10 cellular contexts compared by ENCODE assay signal in genomic region chr5:72427488-72428437, GRCh38.
DNase-seq lines count a peak whose midpoint lies in the region; ATAC-seq, FAIRE-seq and TF ChIP-seq lines count a peak whose summit lies in the region.
"Had no signal": no experiment of that assay in that cellular context is flagged by ENCODE, and none has a peak within 500 bp of the region (broad histone marks: within the 10 kb centered on the region; RNA-seq: fewer than 3 reads in every experiment).

No MANE protein-coding gene starts in this region.

- H3K4me2 ChIP-seq in endothelial cell of umbilical vein (ENCODE audit: insufficient read depth, low read length) = no peak overlapping the region

- H3K4me3 Mint-ChIP-seq in memory B cell = no peak overlapping the region
- H3K4me3 Mint-ChIP-seq in T-helper 17 cell = no peak overlapping the region

- TF ChIP-seq POLR2A in endothelial cell of umbilical vein (IDR thresholded peaks at IDR 0.05; ENCODE audit: low read depth, low read length) = no peak

- CTCF ChIA-PET in endothelial cell of umbilical vein (lab: Charles Lee) = interaction anchor here (0.8 to 1.4 kb wide), 2 partner anchors 50 to 96 kb away, joined by 3 read pairs; no protein-coding TSS in a partner anchor

- H3K9me1 ChIP-seq in endothelial cell of umbilical vein (replicated peaks; ENCODE audit: control insufficient read depth, extremely low read depth, insufficient read depth, low read length) = no peaks in the 10 kb centered on the region

- no peaks in the 10 kb centered on the region for H3K36me3 ChIP-seq in endothelial cell of umbilical vein (ENCODE audit: control insufficient read depth in 2 of 2, extremely low read depth in 1 of 2, insufficient read depth in 2 of 2, low read length in 2 of 2)
- H3K36me3 ChIP-seq: spleen had no signal

- no peak overlapping the region for H2AFZ ChIP-seq in endothelial cell of umbilical vein (ENCODE audit: low read depth, low read length)

- TF ChIP-seq CTCF in endothelial cell of umbilical vein (IDR thresholded peaks at IDR 0.05; ENCODE audit: extremely low read depth in 1 of 2, insufficient read depth in 1 of 2, low read depth in 1 of 2, low read length in 2 of 2) = no peak

- H3K36me3 Mint-ChIP-seq in memory B cell (peaks cover 1% of the 10 kb centered on the region), T-helper 17 cell (ENCODE audit: low read depth) (peaks cover 3% of the 10 kb centered on the region)

- dilution Hi-C loops in endothelial cell of umbilical vein (cut with MboI; ENCODE audit: extremely low pct_ligation_motif_present, low sequenced_read_pairs) = no loop called here

- H3K4me1 ChIP-seq in endothelial cell of umbilical vein (ENCODE audit: control insufficient read depth, extremely low read depth, insufficient read depth, low read length) = no peaks in the 10 kb centered on the region

- no peaks in the 10 kb centered on the region for H3K9me3 ChIP-seq in endothelial cell of umbilical vein (replicated peaks; ENCODE audit: control insufficient read depth, insufficient read depth, low read length)
- no peaks in the 10 kb centered on the region for H3K9me3 ChIP-seq in T-helper 17 cell (ENCODE audit: control insufficient read depth, low read length, poor library complexity, severe bottlenecking)
- H3K9me3 ChIP-seq: spleen had no signal

- POLR2A ChIA-PET in endothelial cell of umbilical vein (lab: Charles Lee) = no interaction called here

- peaks cover 6% of the 10 kb centered on the region for H3K4me1 Mint-ChIP-seq in memory B cell
- H3K4me1 Mint-ChIP-seq in T-helper 17 cell = no peaks in the 10 kb centered on the region

- H4K20me1 ChIP-seq in endothelial cell of umbilical vein (replicated peaks; ENCODE audit: control insufficient read depth, extremely low read depth, insufficient read depth, low read length) = no peaks in the 10 kb centered on the region

- H3K9ac ChIP-seq in endothelial cell of umbilical vein (replicated peaks; ENCODE audit: extremely low read depth, insufficient read depth, low read length) = no peak overlapping the region

- ATAC-seq in HG02588 (IDR thresholded peaks at IDR 0.05; ENCODE audit: unreplicated experiment) (peak; percentile 80), memory B cell (ENCODE audit: low read depth) (peak; percentile 32), T-helper 17 cell (no peak)

- H3K27ac ChIP-seq in endothelial cell of umbilical vein (ENCODE audit: insufficient read depth, low read depth, low read length) = no peak overlapping the region
- H3K27ac ChIP-seq: spleen had no signal

- no peaks in the 10 kb centered on the region for H3K79me2 ChIP-seq in endothelial cell of umbilical vein (ENCODE audit: control insufficient read depth, insufficient read depth, low read length)

- peak; percentile 70 for DNase-seq in A172 (ENCODE audit: low spot score)
- peak; percentile 17 for DNase-seq in endothelial cell of umbilical vein (ENCODE audit: low read depth, low spot score)
- no peak for DNase-seq in memory B cell (ENCODE audit: low spot score in 2 of 2)
- no peak for DNase-seq in stimulated activated CD4-positive, alpha-beta T cell treated with anti-CD3 and anti-CD28 coated beads, Interleukin-2, amount 100 ng/mL, for 48 hours
- DNase-seq in T-helper 17 cell = no peak
- DNase-seq in amygdala (lab: John Stamatoyannopoulos, UW) = no peak
- no peak for DNase-seq in T-helper 2 cell
- DNase-seq: activated naive CD4-positive, alpha-beta T cell; spleen had no signal

- no peak overlapping the region for H3K27ac Mint-ChIP-seq in memory B cell
- no peak overlapping the region for H3K27ac Mint-ChIP-seq in T-helper 17 cell

- H3K9me3 Mint-ChIP-seq in memory B cell = no peaks in the 10 kb centered on the region

- no peak for FAIRE-seq in endothelial cell of umbilical vein (lab: Jason Lieb, UNC)

- intact Hi-C loops in endothelial cell of umbilical vein (cut with micrococcal nuclease) = no loop called here

- no peaks in the 10 kb centered on the region for H3K27me3 ChIP-seq in endothelial cell of umbilical vein (ENCODE audit: control insufficient read depth in 2 of 2, insufficient read depth in 2 of 2, low read length in 2 of 2)
- H3K27me3 ChIP-seq: spleen had no signal

- H3K4me3 ChIP-seq in endothelial cell of umbilical vein (replicated peaks in 1 of 3; ENCODE audit: insufficient read depth in 1 of 3, low read depth in 1 of 3, low read length in 3 of 3) = no peak overlapping the region
- H3K4me3 ChIP-seq: spleen had no signal

- H3K27me3 Mint-ChIP-seq in memory B cell (peaks cover 10% of the 10 kb centered on the region), T-helper 17 cell (peaks cover 71% of the 10 kb centered on the region)

- BruUV-seq in endothelial cell of umbilical vein (replicated peaks; lab: Mats Ljungman, UMichigan) = no TSS peak

TF ChIP-seq in endothelial cell of umbilical vein, 7 proteins besides CTCF, POLR2A, EP300 and RAD21:
- TF ChIP-seq EZH2 (IDR thresholded peaks at IDR 0.05; ENCODE audit: borderline replicate concordance, low read depth, low read length, severe bottlenecking) (no peak), GATA2 (IDR thresholded peaks at IDR 0.05; ENCODE audit: insufficient read depth, insufficient read length, low read depth, low read length) (no peak), POLR2AphosphoS5 (IDR thresholded peaks at IDR 0.05; ENCODE audit: insufficient read depth, low read depth, low read length) (no peak), FOS (IDR thresholded peaks at IDR 0.05; ENCODE audit: borderline replicate concordance, insufficient read depth, low read length) (no peak), MYC (IDR thresholded peaks at IDR 0.05; ENCODE audit: low read depth, low read length) (no peak), MAX (IDR thresholded peaks at IDR 0.05; ENCODE audit: insufficient read depth, insufficient read length) (no peak), JUN (IDR thresholded peaks at IDR 0.05; ENCODE audit: borderline replicate concordance, insufficient read depth, insufficient read length, low read depth) (no peak)

Comparison
In these comparisons a context has a peak if more than half of its experiments do, and no peak if none do; other contexts are left out.
1. DNase-seq: peak in A172 (single experiment) and endothelial cell of umbilical vein (single experiment); none in memory B cell (0 of 2), stimulated activated CD4-positive, alpha-beta T cell treated with anti-CD3 and anti-CD28 coated beads, Interleukin-2, amount 100 ng/mL, for 48 hours (0 of 2), T-helper 17 cell (0 of 3), amygdala (0 of 56) and T-helper 2 cell (0 of 5).